ENCODE assay signal across 9 cellular contexts in the genomic region with DNA sequence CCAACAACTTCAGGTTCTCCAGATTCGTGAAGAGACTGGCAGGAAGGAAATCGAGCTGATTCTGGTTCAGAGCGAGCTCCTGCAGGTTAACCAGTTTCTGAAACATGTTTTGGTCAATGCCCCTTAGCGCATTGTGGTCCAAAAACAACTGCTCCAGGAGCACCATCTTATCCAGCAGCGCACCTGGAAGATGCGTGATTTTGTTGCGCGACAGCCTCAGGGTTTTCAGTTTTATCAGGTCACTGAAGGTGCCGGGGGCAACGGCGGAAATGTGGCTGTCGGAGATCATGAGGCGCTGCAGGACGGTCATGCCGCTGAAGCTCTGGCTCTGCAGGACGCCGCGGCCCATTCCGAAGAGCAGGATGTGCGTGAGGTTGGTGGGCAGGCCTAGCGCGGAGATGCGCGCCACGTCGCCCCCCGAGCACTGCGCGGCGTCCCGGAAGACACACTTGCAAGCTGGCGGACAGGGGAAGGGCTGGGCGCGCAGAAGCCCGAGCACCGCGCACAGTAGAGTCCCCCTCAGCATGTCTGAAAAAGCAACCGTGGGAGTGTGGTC. TPM values are rescaled to one million over a fixed set of nuclear protein-coding genes. Genes with fewer than 3 reads are reported as not detected.
A peak's percentile ranks its signal among the peaks of the same experiment; 100 is the strongest.
DNase-seq lines count a peak whose midpoint lies in the region; ATAC-seq, FAIRE-seq and TF ChIP-seq lines count a peak whose summit lies in the region.
"Had no signal": no experiment of that assay in that cellular context is flagged by ENCODE, and none has a peak within 500 bp of the region (broad histone marks: within the 10 kb centered on the region; RNA-seq: fewer than 3 reads in every experiment).

No MANE protein-coding gene starts in this region.

- no peak overlapping the region for H3K18ac ChIP-seq in H1 (ENCODE audit: extremely low read depth, low read length)

- H3K14ac ChIP-seq in H1 (ENCODE audit: insufficient read length) = no peak overlapping the region

- H3K27ac Mint-ChIP-seq in activated CD4-positive, alpha-beta memory T cell treated with anti-CD3 and anti-CD28 coated beads, Interleukin-2, amount 10 ng/mL, durations not matched to agents 7 days and 5 days = peak overlapping the region; percentile 78

- no peak for TF ChIP-seq POLR2A in H1 (IDR thresholded peaks at IDR 0.05; ENCODE audit: control extremely low read depth in 1 of 2, low read depth in 2 of 2, low read length in 2 of 2)

- H3K9me2 ChIP-seq in PC-9 (ENCODE audit: insufficient read depth) = no peaks in the 10 kb centered on the region

- peaks cover 16 to 35% (median 25%) of the 10 kb centered on the region in 4 experiments for H3K27me3 ChIP-seq in H1 (replicated peaks in 1 of 4; ENCODE audit: control insufficient read depth in 3 of 4, extremely low read depth in 1 of 4, insufficient read depth in 3 of 4, low read length in 3 of 4)
- no peaks in the 10 kb centered on the region for H3K27me3 ChIP-seq in PC-9 (ENCODE audit: insufficient read depth, low read depth)

- intact Hi-C loops in PC-9 (cut with micrococcal nuclease; ENCODE audit: unreplicated experiment) = no loop called here

- H3K9me3 Mint-ChIP-seq in activated CD4-positive, alpha-beta memory T cell treated with anti-CD3 and anti-CD28 coated beads, Interleukin-2, amount 10 ng/mL, durations not matched to agents 7 days and 5 days = no peaks in the 10 kb centered on the region

- no peak overlapping the region for H3K56ac ChIP-seq in H1 (replicated peaks; ENCODE audit: insufficient read length, low read depth, low read length)

- no peak overlapping the region for H4K5ac ChIP-seq in H1 (ENCODE audit: insufficient read length, low read depth, low read length)

- H3K9me3 ChIP-seq in H1 (ENCODE audit: insufficient read depth in 2 of 2, low read depth in 1 of 2, low read length in 1 of 2) (peaks cover 0 to 4% of the 10 kb centered on the region in 2 experiments; a peak in 1 of 4 replicates), PC-9 (ENCODE audit: insufficient read depth, low read depth) (no peaks in the 10 kb centered on the region)

- TF ChIP-seq EP300 in H1 (IDR thresholded peaks at IDR 0.05; ENCODE audit: borderline replicate concordance in 1 of 2, low read depth in 2 of 2, low read length in 2 of 2) = no peak

- H3K9ac ChIP-seq in H1 (replicated peaks in 1 of 4; ENCODE audit: extremely low read depth in 1 of 4, low read depth in 3 of 4, low read length in 3 of 4) = no peak overlapping the region

- no peak overlapping the region for H4K8ac ChIP-seq in H1 (ENCODE audit: extremely low read depth, insufficient read depth, low read length)

- no peak overlapping the region for H2BK120ac ChIP-seq in H1 (replicated peaks; ENCODE audit: low read depth, low read length)

- ATAC-seq in left lobe of liver (no peak), GM18868 (IDR thresholded peaks at IDR 0.05; ENCODE audit: unreplicated experiment) (no peak)

- CTCF ChIA-PET in activated CD4-positive, alpha-beta memory T cell treated with anti-CD3 and anti-CD28 coated beads, Interleukin-2, amount 10 ng/mL, durations not matched to agents 7 days and 5 days (lab: Charles Lee) = interaction anchor here (1.0 to 5.2 kb wide), 6 partner anchors 9 to 82 kb away, joined by 6 to 38 read pairs (median 16); no protein-coding TSS in a partner anchor
- CTCF ChIA-PET in H1 (lab: Charles Lee; ENCODE audit: partially characterized antibody) (interaction anchor here (0.8 to 6.7 kb wide), 12 partner anchors 8 to 232 kb away, joined by 3 to 122 read pairs (median 4); a partner anchor contains a TSS), PC-9 (lab: Charles Lee) (no interaction called here)

- H3K23ac ChIP-seq in H1 (ENCODE audit: insufficient read length) = no peak overlapping the region

- FAIRE-seq in H1 (lab: Jason Lieb, UNC) = no peak
- FAIRE-seq: islet of Langerhans had no signal

- H3K4me2 ChIP-seq in H1 (ENCODE audit: insufficient read depth in 1 of 2, low read depth in 2 of 2, low read length in 2 of 2) (peak overlapping the region; percentile 64 to 80), PC-9 (no peak overlapping the region)

- H3K36me3 Mint-ChIP-seq in activated CD4-positive, alpha-beta memory T cell treated with anti-CD3 and anti-CD28 coated beads, Interleukin-2, amount 10 ng/mL, durations not matched to agents 7 days and 5 days (ENCODE audit: low read depth) = peaks cover 3% of the 10 kb centered on the region

- no peaks in the 10 kb centered on the region for H3K79me1 ChIP-seq in H1 (ENCODE audit: low read depth, low read length)

- TF ChIP-seq CTCF in GM12864 (IDR thresholded peaks at IDR 0.05; ENCODE audit: low read depth, low read length, missing control alignments) = no peak
- no peak for TF ChIP-seq CTCF in H1 (IDR thresholded peaks at IDR 0.05; ENCODE audit: control extremely low read depth in 1 of 3, insufficient read depth in 1 of 3, low read depth in 1 of 3, low read length in 3 of 3)
- TF ChIP-seq CTCF in retinal pigment epithelial cell (conservative IDR thresholded peaks at IDR 0.05; ENCODE audit: low read depth, low read length) = no peak
- TF ChIP-seq CTCF in PC-9 (conservative IDR thresholded peaks at IDR 0.05) = no peak

- peak overlapping the region; percentile 70 for H3K4me3 Mint-ChIP-seq in activated CD4-positive, alpha-beta memory T cell treated with anti-CD3 and anti-CD28 coated beads, Interleukin-2, amount 10 ng/mL, durations not matched to agents 7 days and 5 days

- no peak overlapping the region for H3K4ac ChIP-seq in H1 (replicated peaks; ENCODE audit: insufficient read length, low read depth, low read length)

- POLR2A ChIA-PET in activated CD4-positive, alpha-beta memory T cell treated with anti-CD3 and anti-CD28 coated beads, Interleukin-2, amount 10 ng/mL, durations not matched to agents 7 days and 5 days (lab: Charles Lee) = interaction anchor here (1.0 to 1.6 kb wide), 8 partner anchors 8 to 188 kb away, joined by 3 to 6 read pairs (median 4); no protein-coding TSS in a partner anchor
- POLR2A ChIA-PET in H1 (lab: Charles Lee; ENCODE audit: partially characterized antibody) (interaction anchor here (1.0 to 3.0 kb wide), 7 partner anchors 10 to 67 kb away, joined by 3 to 15 read pairs (median 3); no protein-coding TSS in a partner anchor), PC-9 (lab: Charles Lee; ENCODE audit: unreplicated experiment) (interaction anchor here (0.6 kb wide), 1 partner anchor 95 kb away, joined by 4 read pairs; no protein-coding TSS in a partner anchor)

- H2BK15ac ChIP-seq in H1 (ENCODE audit: low read length) = 0 out of 2 replicates have a peak overlapping the region, but pooled peaks have one; percentile 46

- H2AFZ ChIP-seq in H1 (ENCODE audit: low read length) = 0 out of 2 replicates have a peak overlapping the region, but pooled peaks have one; percentile 46
- no peak overlapping the region for H2AFZ ChIP-seq in PC-9

- H2AK5ac ChIP-seq in H1 (ENCODE audit: low read depth, low read length) = no peak overlapping the region

- H3K36me3 ChIP-seq in H1 (ENCODE audit: control insufficient read depth in 2 of 4, insufficient read depth in 4 of 4, low read length in 3 of 4) = no peaks in the 10 kb centered on the region
- no peaks in the 10 kb centered on the region for H3K36me3 ChIP-seq in PC-9 (ENCODE audit: low read depth)

- peaks cover 55% of the 10 kb centered on the region for H3K4me1 Mint-ChIP-seq in activated CD4-positive, alpha-beta memory T cell treated with anti-CD3 and anti-CD28 coated beads, Interleukin-2, amount 10 ng/mL, durations not matched to agents 7 days and 5 days

- DNase-seq in GM12864 (ENCODE audit: low read depth) (no peak), H1 (ENCODE audit: low read depth in 1 of 2, low spot score in 2 of 2) (no peak), retinal pigment epithelial cell (ENCODE audit: low read depth) (no peak), left lobe of liver (ENCODE audit: low spot score) (no peak), PC-9 (no peak), 8988T (no peak)
- DNase-seq in activated CD4-positive, alpha-beta memory T cell treated with anti-CD3 and anti-CD28 coated beads, Interleukin-2, amount 10 ng/mL, durations not matched to agents 7 days and 5 days = peak; percentile 47

- BruUV-seq in PC-9 (replicated peaks; lab: Mats Ljungman, UMichigan) = no TSS peak

- no peak overlapping the region for H2BK5ac ChIP-seq in H1 (ENCODE audit: low read depth, low read length)

- H3K4me1 ChIP-seq in H1 (replicated peaks in 1 of 4; ENCODE audit: control insufficient read depth in 3 of 4, insufficient read depth in 4 of 4, low read length in 3 of 4) = peaks cover 0 to 11% (median 5%) of the 10 kb centered on the region in 4 experiments; a peak in 5 of 7 replicates
- H3K4me1 ChIP-seq in PC-9 (replicated peaks; ENCODE audit: insufficient read depth) = no peaks in the 10 kb centered on the region

- 42% methylated on average over 35 of the region's 38 CpGs; no CpG with 5 or more reads in 1 of the 2 experiments for WGBS in H1 (ENCODE audit: extremely low coverage in 1 of 2, insufficient coverage in 1 of 2, insufficient read length in 1 of 2, insufficient replicate concordance in 2 of 2, low coverage in 1 of 2, low lambda C conversion rate in 2 of 2, missing lambda C conversion rate in 1 of 2), 2 experiments

- no peak overlapping the region for H4K91ac ChIP-seq in H1 (replicated peaks; ENCODE audit: insufficient read length, low read length)

- H4K20me1 ChIP-seq in H1 (replicated peaks in 1 of 2; ENCODE audit: control insufficient read depth in 1 of 2, insufficient read depth in 2 of 2, low read length in 2 of 2) = no peaks in the 10 kb centered on the region
- H4K20me1 ChIP-seq in PC-9 (ENCODE audit: insufficient read depth) = no peaks in the 10 kb centered on the region

- peak overlapping the region; percentile 80; the same call in 1 of the 2 replicates for H2BK12ac ChIP-seq in H1 (ENCODE audit: low read depth, low read length)

- no peak for TF ChIP-seq RAD21 in H1 (IDR thresholded peaks at IDR 0.05 in 1 of 2, conservative IDR thresholded peaks at IDR 0.05 in 1 of 2; ENCODE audit: low read depth in 2 of 2, low read length in 2 of 2)

- H3K79me2 ChIP-seq in H1 (ENCODE audit: control insufficient read depth in 1 of 2, insufficient read depth in 2 of 2, low read length in 2 of 2) (no peaks in the 10 kb centered on the region), PC-9 (ENCODE audit: low read depth) (no peaks in the 10 kb centered on the region)

- H3K27ac ChIP-seq in H1 (ENCODE audit: low read depth, low read length) = no peak overlapping the region
- H3K27ac ChIP-seq in PC-9 = no peak overlapping the region

- peaks cover 41% of the 10 kb centered on the region for H3K27me3 Mint-ChIP-seq in activated CD4-positive, alpha-beta memory T cell treated with anti-CD3 and anti-CD28 coated beads, Interleukin-2, amount 10 ng/mL, durations not matched to agents 7 days and 5 days

- H2BK20ac ChIP-seq in H1 (ENCODE audit: low read length) = 0 out of 2 replicates have a peak overlapping the region, but pooled peaks have one; percentile 18

- H3K23me2 ChIP-seq in H1 (ENCODE audit: low read depth, low read length) = peaks cover 3% of the 10 kb centered on the region

- H3K4me3 ChIP-seq in GM12864 (ENCODE audit: low read depth, low read length) = peak overlapping the region; percentile 8
- H3K4me3 ChIP-seq in H1 (ENCODE audit: extremely low read depth in 1 of 4, insufficient read depth in 2 of 4, low read depth in 3 of 4, low read length in 4 of 4) = peak overlapping the region; percentile 5 to 57 (median 48); a peak in 5 of 8 replicates
- H3K4me3 ChIP-seq in retinal pigment epithelial cell (ENCODE audit: low read length) = peak overlapping the region; percentile 7
- no peak overlapping the region for H3K4me3 ChIP-seq in PC-9

- H3F3A ChIP-seq in PC-9 (ENCODE audit: insufficient read depth, low read depth) = peaks cover 20% of the 10 kb centered on the region

RNA-seq across cellular contexts. Expression of a gene that starts 1.2 kb away (rescaled TPM):
- 1 to 10 TPM; 1.3 TPM for total RNA-seq in activated CD4-positive, alpha-beta memory T cell treated with anti-CD3 and anti-CD28 coated beads, Interleukin-2, amount 10 ng/mL, durations not matched to agents 7 days and 5 days
- 0.10 and 0.13 TPM in 2 replicates for total RNA-seq in H1 (2021; fragmentation: NEBNext Ultra II Directional; extraction: Animal tissue kit (Norgen Biotek cat#: 25700))
- 0.05 and 0.14 TPM in 2 replicates for polyA plus RNA-seq in H1 (2011; rRNA removed)
- polyA plus RNA-seq in H1 (2011; cell fraction: cytosol; rRNA removed) = 0.05 TPM
- polyA plus RNA-seq in H1 (2011; cell fraction: nucleus; rRNA removed) = 0.06 TPM
- 0.05 to 0.10 TPM (median 0.07 TPM) in 3 of 4 replicates, not detected in the other for polyA plus RNA-seq in H1 (2012, experiment 1 of 2)
- polyA plus RNA-seq in H1 (2012, experiment 2 of 2) = 0.09 TPM
- 0.04 TPM for polyA plus RNA-seq in H1 (2013, experiment 1 of 2)
- 0.02 TPM for polyA plus RNA-seq in H1 (2013, experiment 2 of 2)
- polyA minus RNA-seq in H1 (2011; rRNA and poly(A)+ RNA removed) = 0.07 and 0.13 TPM in 2 replicates
- polyA minus RNA-seq in H1 (2011; cell fraction: cytosol; rRNA and poly(A)+ RNA removed) = not detected
- polyA minus RNA-seq in H1 (2011; cell fraction: nucleus; rRNA and poly(A)+ RNA removed) = 0.20 TPM
- total RNA-seq in left lobe of liver (0.10 TPM), PC-9 (2021) (not detected in 2 replicates)

RNA-seq across cellular contexts. Expression of a gene that starts 28.3 kb away (rescaled TPM):
- total RNA-seq in activated CD4-positive, alpha-beta memory T cell treated with anti-CD3 and anti-CD28 coated beads, Interleukin-2, amount 10 ng/mL, durations not matched to agents 7 days and 5 days = not detected
- total RNA-seq in H1 (2021; fragmentation: NEBNext Ultra II Directional; extraction: Animal tissue kit (Norgen Biotek cat#: 25700)) = 0.37 and 0.40 TPM in 2 replicates
- polyA plus RNA-seq in H1 (2011; rRNA removed) = 0.15 and 0.17 TPM in 2 replicates
- 0.08 TPM for polyA plus RNA-seq in H1 (2011; cell fraction: cytosol; rRNA removed)
- 0.19 TPM for polyA plus RNA-seq in H1 (2011; cell fraction: nucleus; rRNA removed)
- polyA plus RNA-seq in H1 (2012, experiment 1 of 2) = 0.11 to 0.16 TPM (median 0.16 TPM) in 3 of 4 replicates, not detected in the other
- polyA plus RNA-seq in H1 (2012, experiment 2 of 2) = 0.07 TPM
- 0.34 TPM for polyA plus RNA-seq in H1 (2013, experiment 1 of 2)
- polyA plus RNA-seq in H1 (2013, experiment 2 of 2) = 0.42 TPM
- polyA minus RNA-seq in H1 (2011; rRNA and poly(A)+ RNA removed) = 0.17 and 0.32 TPM in 2 replicates
- not detected for polyA minus RNA-seq in H1 (2011; cell fraction: cytosol; rRNA and poly(A)+ RNA removed)
- polyA minus RNA-seq in H1 (2011; cell fraction: nucleus; rRNA and poly(A)+ RNA removed) = 0.10 TPM
- not detected for total RNA-seq in left lobe of liver
- 0.08 TPM in 1 of 2 replicates, not detected in the other for total RNA-seq in PC-9 (2021)

RNA-seq across cellular contexts. Expression of a gene that starts 46.7 kb away (rescaled TPM):
- total RNA-seq in activated CD4-positive, alpha-beta memory T cell treated with anti-CD3 and anti-CD28 coated beads, Interleukin-2, amount 10 ng/mL, durations not matched to agents 7 days and 5 days = not detected
- total RNA-seq in H1 (2021; fragmentation: NEBNext Ultra II Directional; extraction: Animal tissue kit (Norgen Biotek cat#: 25700)) = not detected in 2 replicates
- polyA plus RNA-seq in H1 (2011; rRNA removed) = 0.03 TPM in 1 of 2 replicates, not detected in the other
- not detected for polyA plus RNA-seq in H1 (2011; cell fraction: cytosol; rRNA removed)
- not detected for polyA plus RNA-seq in H1 (2011; cell fraction: nucleus; rRNA removed)
- 0.12 TPM in 1 of 4 replicates, not detected in the others for polyA plus RNA-seq in H1 (2012, experiment 1 of 2)
- polyA plus RNA-seq in H1 (2012, experiment 2 of 2) = not detected
- polyA plus RNA-seq in H1 (2013, experiment 1 of 2) = 0.02 TPM
- polyA plus RNA-seq in H1 (2013, experiment 2 of 2) = 0.02 TPM
- not detected in 2 replicates for polyA minus RNA-seq in H1 (2011; rRNA and poly(A)+ RNA removed)
- not detected for polyA minus RNA-seq in H1 (2011; cell fraction: cytosol; rRNA and poly(A)+ RNA removed)
- not detected for polyA minus RNA-seq in H1 (2011; cell fraction: nucleus; rRNA and poly(A)+ RNA removed)
- 159 TPM for total RNA-seq in left lobe of liver
- not detected in 2 replicates for total RNA-seq in PC-9 (2021)

Comparison
In these comparisons a context has a peak if more than half of its experiments do, and no peak if none do; other contexts are left out.
1. RNA of a gene that starts 46.7 kb away (total RNA-seq): 159 TPM in left lobe of liver (single experiment); not detected in activated CD4-positive, alpha-beta memory T cell treated with anti-CD3 and anti-CD28 coated beads, Interleukin-2, amount 10 ng/mL, durations not matched to agents 7 days and 5 days, not detected in H1 and not detected in PC-9; every median in the first group is over 100 times any median in the second.